In the genomic region with DNA sequence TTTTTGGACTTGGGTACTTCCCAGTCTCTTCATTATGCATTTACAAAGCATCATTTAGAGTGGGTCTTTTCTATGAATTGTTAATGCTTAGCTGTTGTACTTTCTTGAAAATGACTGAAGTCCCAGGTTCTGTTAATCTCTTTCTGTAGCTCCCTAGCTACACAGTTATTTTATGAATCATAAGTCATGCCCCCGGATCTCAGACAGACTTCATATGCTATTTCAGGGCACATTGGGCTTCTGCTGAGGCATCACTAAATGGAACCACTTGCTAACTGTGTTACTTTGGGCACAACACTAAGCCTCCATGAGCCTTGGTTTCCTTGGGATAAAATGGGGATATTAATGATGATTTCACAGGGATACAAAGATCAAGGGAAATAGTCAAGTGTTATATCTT, we compare ENCODE assay signal across 10 cellular contexts.
"Had no signal": no experiment of that assay in that cellular context is flagged by ENCODE, and none has a peak within 500 bp of the region (broad histone marks: within the 10 kb centered on the region; RNA-seq: fewer than 3 reads in every experiment).

No MANE protein-coding gene starts in this region.

- H3K27ac ChIP-seq: coronary artery, esophagus squamous epithelium, foreskin keratinocyte, lower lobe of right lung had no signal

- H3K4me3 ChIP-seq: coronary artery, esophagus squamous epithelium, lower lobe of right lung had no signal

- H3K36me3 ChIP-seq: esophagus squamous epithelium, lower lobe of right lung had no signal

- H3K4me1 ChIP-seq: esophagus squamous epithelium, foreskin keratinocyte, lower lobe of right lung had no signal

- ATAC-seq: foreskin keratinocyte, left colon, lower lobe of right lung had no signal

- H3K9me3 ChIP-seq: esophagus squamous epithelium, lower lobe of right lung had no signal

- H3K27me3 ChIP-seq: esophagus squamous epithelium had no signal

- DNase-seq: activated CD4-positive, alpha-beta T cell treated with anti-CD3 and anti-CD28 coated beads, Interleukin-2, amount 50 U/mL, for 48 hours; activated CD4-positive, CD25-positive, alpha-beta regulatory T cell treated with anti-CD3 and anti-CD28 coated beads, Interleukin-2, amount 50 U/mL, for 72 hours; activated naive CD4-positive, alpha-beta T cell treated with anti-CD3 and anti-CD28 coated beads for 36 hours; effector CD4-positive, alpha-beta T cell; esophagus squamous epithelium; foreskin keratinocyte; left colon; lower lobe of right lung; T-helper 9 cell had no signal
